34 cellular contexts compared by ENCODE assay signal in the genomic region with DNA sequence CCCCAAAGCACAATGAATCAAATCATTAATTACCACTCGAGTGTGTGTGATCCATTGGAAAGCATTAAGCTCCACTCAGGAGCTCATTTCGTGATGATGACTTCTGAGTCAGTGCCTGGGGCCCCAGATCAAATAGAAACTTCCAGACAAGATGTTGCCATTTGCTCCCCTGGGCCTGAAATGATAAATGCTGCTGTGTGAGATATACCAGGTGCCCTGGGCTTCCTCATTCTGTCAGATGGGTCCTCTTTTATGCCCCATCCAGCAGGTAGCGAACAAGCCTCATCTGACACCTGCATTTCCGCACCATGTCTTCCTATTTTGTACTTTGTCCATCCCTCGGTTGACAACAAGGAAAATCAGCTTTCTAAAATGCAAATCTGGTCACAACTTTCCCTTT.
"Had no signal": no experiment of that assay in that cellular context is flagged by ENCODE, and none has a peak within 500 bp of the region (broad histone marks: within the 10 kb centered on the region; RNA-seq: fewer than 3 reads in every experiment).

No MANE protein-coding gene starts in this region.

- H3K36me3 Mint-ChIP-seq: activated naive CD4-positive, alpha-beta T cell treated with anti-CD3 and anti-CD28 coated beads, Interleukin-2, amount 50 U/mL, for 72 hours; activated naive CD8-positive, alpha-beta T cell treated with anti-CD3 and anti-CD28 coated beads for 36 hours had no signal

- DNase-seq: activated B cell treated with CpG ODN at 0.5 μM for 24 hours; activated CD4-positive, alpha-beta memory T cell treated with anti-CD3 and anti-CD28 coated beads, Interleukin-2, amount 10 ng/mL, durations not matched to agents 7 days and 5 days; activated CD4-positive, alpha-beta T cell treated with anti-CD3 and anti-CD28 coated beads for 4 hours; activated CD4-positive, alpha-beta T cell treated with anti-CD3 and anti-CD28 coated beads, Interleukin-2, amount 10 ng/mL, durations not matched to agents 24 days and 14 days; activated CD4-positive, alpha-beta T cell treated with anti-CD3 and anti-CD28 coated beads, Interleukin-2, amount 50 U/mL, for 1 hour; activated CD4-positive, alpha-beta T cell treated with anti-CD3 and anti-CD28 coated beads, Interleukin-2, amount 50 U/mL, for 4 hours; activated CD4-positive, CD25-positive, alpha-beta regulatory T cell treated with anti-CD3 and anti-CD28 coated beads, Interleukin-2, amount 50 U/mL, for 72 hours; activated CD8-positive, alpha-beta memory T cell treated with anti-CD3 and anti-CD28 coated beads, Interleukin-2, amount 50 U/mL, for 4 hours; activated effector memory CD4-positive, alpha-beta T cell treated with anti-CD3 and anti-CD28 coated beads, Interleukin-2, amount 50 U/mL, for 16 hours; activated gamma-delta T cell treated with Interleukin-2 at 50 U/mL for 16 hours; activated naive CD4-positive, alpha-beta T cell; activated naive CD4-positive, alpha-beta T cell treated with anti-CD3 and anti-CD28 coated beads for 36 hours; activated naive CD4-positive, alpha-beta T cell treated with anti-CD3 and anti-CD28 coated beads, Interleukin-2, amount 50 U/mL, for 16 hours; activated naive CD8-positive, alpha-beta T cell treated with anti-CD3 and anti-CD28 coated beads for 36 hours; activated T-cell treated with anti-CD3 and anti-CD28 coated beads for 4 hours; activated T-cell treated with anti-CD3 and anti-CD28 coated beads, Interleukin-2, amount 50 U/mL, for 1 hour; activated T-cell treated with anti-CD3 and anti-CD28 coated beads, Interleukin-2, amount 50 U/mL, for 4 hours; activated T-cell treated with anti-CD3 and anti-CD28 coated beads, Interleukin-2, amount 50 U/mL, for 72 hours; adrenal gland; amniotic stem cell; aorta; body of pancreas; brain microvascular endothelial cell; central memory CD4-positive, alpha-beta T cell; T-helper 1 cell; T-helper 2 cell; T-helper 9 cell had no signal

- H3K27me3 Mint-ChIP-seq: activated B cell treated with CpG ODN at 0.5 μM for 24 hours; activated CD4-positive, alpha-beta memory T cell treated with anti-CD3 and anti-CD28 coated beads, Interleukin-2, amount 10 ng/mL, durations not matched to agents 7 days and 5 days; activated naive CD8-positive, alpha-beta T cell treated with anti-CD3 and anti-CD28 coated beads for 36 hours had no signal

- H3K27ac Mint-ChIP-seq: activated B cell treated with CpG ODN at 0.5 μM for 24 hours; activated CD4-positive, alpha-beta memory T cell treated with anti-CD3 and anti-CD28 coated beads, Interleukin-2, amount 10 ng/mL, durations not matched to agents 7 days and 5 days; activated CD4-positive, alpha-beta T cell treated with anti-CD3 and anti-CD28 coated beads, Interleukin-2, amount 10 ng/mL, durations not matched to agents 24 days and 14 days; activated naive CD4-positive, alpha-beta T cell treated with anti-CD3 and anti-CD28 coated beads for 36 hours; activated naive CD4-positive, alpha-beta T cell treated with anti-CD3 and anti-CD28 coated beads, Interleukin-2, amount 50 U/mL, for 72 hours; activated naive CD8-positive, alpha-beta T cell treated with anti-CD3 and anti-CD28 coated beads for 36 hours; activated T-cell treated with anti-CD3 and anti-CD28 coated beads, Interleukin-2, amount 50 U/mL, for 72 hours; activated T-helper 1 cell treated with anti-CD3 and anti-CD28 coated beads, Interleukin-12 subunit alpha, Interleukin-12 subunit beta, Interleukin-2, Interleukin-4 antibody, amounts not matched to agents 30 ng/mL and 10 ng/mL and 1 ng/mL, durations not matched to agents 14 hours and 24 hours and 36 hours; activated T-helper 17 cell treated with anti-CD3 and anti-CD28 coated beads, Interleukin-2, amount 50 U/mL, for 72 hours; T-helper 1 cell treated with Interleukin-12 subunit alpha and Interleukin-12 subunit beta and Interleukin-4 antibody, amounts not matched to agents 30 μg/mL and 1 μg/mL, for 36 hours; T-helper 2 cell treated with Interferon-gamma antibody and Interleukin-4, amounts not matched to agents 5 μg/mL and 100 μg/mL, for 36 hours had no signal

- H3K4me1 ChIP-seq: adrenal gland, breast epithelium had no signal

- ATAC-seq: activated naive CD4-positive, alpha-beta T cell treated with anti-CD3 and anti-CD28 coated beads, Interleukin-2, amount 50 U/mL, for 72 hours; activated T-cell treated with anti-CD3 and anti-CD28 coated beads, Interleukin-2, amount 50 U/mL, for 4 hours; activated T-cell treated with anti-CD3 and anti-CD28 coated beads, Interleukin-2, amount 50 U/mL, for 72 hours; activated T-helper 17 cell treated with anti-CD3 and anti-CD28 coated beads, Interleukin-2, amount 50 U/mL, for 72 hours; body of pancreas had no signal

- H3K27ac ChIP-seq: adrenal gland, body of pancreas, brain microvascular endothelial cell, breast epithelium, VCaP had no signal

- H3K9me3 Mint-ChIP-seq: activated B cell treated with CpG ODN at 0.5 μM for 24 hours; activated CD4-positive, alpha-beta T cell treated with anti-CD3 and anti-CD28 coated beads, Interleukin-2, amount 10 ng/mL, durations not matched to agents 24 days and 14 days; activated naive CD4-positive, alpha-beta T cell treated with anti-CD3 and anti-CD28 coated beads for 36 hours; activated naive CD4-positive, alpha-beta T cell treated with anti-CD3 and anti-CD28 coated beads, Interleukin-2, amount 50 U/mL, for 72 hours; activated naive CD8-positive, alpha-beta T cell treated with anti-CD3 and anti-CD28 coated beads for 36 hours; activated T-cell treated with anti-CD3 and anti-CD28 coated beads, Interleukin-2, amount 50 U/mL, for 4 hours; activated T-cell treated with anti-CD3 and anti-CD28 coated beads, Interleukin-2, amount 50 U/mL, for 72 hours; activated T-helper 1 cell treated with anti-CD3 and anti-CD28 coated beads, Interleukin-12 subunit alpha, Interleukin-12 subunit beta, Interleukin-2, Interleukin-4 antibody, amounts not matched to agents 30 ng/mL and 10 ng/mL and 1 ng/mL, durations not matched to agents 14 hours and 24 hours and 36 hours; activated T-helper 17 cell treated with anti-CD3 and anti-CD28 coated beads, Interleukin-2, amount 50 U/mL, for 72 hours; T-helper 1 cell treated with Interleukin-12 subunit alpha and Interleukin-12 subunit beta and Interleukin-4 antibody, amounts not matched to agents 30 μg/mL and 1 μg/mL, for 36 hours; T-helper 2 cell treated with Interferon-gamma antibody and Interleukin-4, amounts not matched to agents 5 μg/mL and 100 μg/mL, for 36 hours had no signal

- H3K36me3 ChIP-seq: adrenal gland, brain microvascular endothelial cell, breast epithelium had no signal

- H3K9me3 ChIP-seq: adrenal gland, body of pancreas, breast epithelium had no signal

- H3K4me3 ChIP-seq: adrenal gland, body of pancreas, breast epithelium had no signal

- H3K27me3 ChIP-seq: adrenal gland, body of pancreas, brain microvascular endothelial cell, breast epithelium had no signal

- H3K4me3 Mint-ChIP-seq: activated B cell treated with CpG ODN at 0.5 μM for 24 hours; activated CD4-positive, alpha-beta memory T cell treated with anti-CD3 and anti-CD28 coated beads, Interleukin-2, amount 10 ng/mL, durations not matched to agents 7 days and 5 days; activated CD4-positive, alpha-beta T cell treated with anti-CD3 and anti-CD28 coated beads, Interleukin-2, amount 10 ng/mL, durations not matched to agents 24 days and 14 days; activated naive CD4-positive, alpha-beta T cell treated with anti-CD3 and anti-CD28 coated beads for 36 hours; activated naive CD8-positive, alpha-beta T cell treated with anti-CD3 and anti-CD28 coated beads for 36 hours; activated T-cell treated with anti-CD3 and anti-CD28 coated beads, Interleukin-2, amount 50 U/mL, for 4 hours; activated T-cell treated with anti-CD3 and anti-CD28 coated beads, Interleukin-2, amount 50 U/mL, for 72 hours; activated T-helper 1 cell treated with anti-CD3 and anti-CD28 coated beads, Interleukin-12 subunit alpha, Interleukin-12 subunit beta, Interleukin-2, Interleukin-4 antibody, amounts not matched to agents 30 ng/mL and 10 ng/mL and 1 ng/mL, durations not matched to agents 14 hours and 24 hours and 36 hours; activated T-helper 17 cell treated with anti-CD3 and anti-CD28 coated beads, Interleukin-2, amount 50 U/mL, for 72 hours; T-helper 1 cell treated with Interleukin-12 subunit alpha and Interleukin-12 subunit beta and Interleukin-4 antibody, amounts not matched to agents 30 μg/mL and 1 μg/mL, for 36 hours; T-helper 2 cell treated with Interferon-gamma antibody and Interleukin-4, amounts not matched to agents 5 μg/mL and 100 μg/mL, for 36 hours had no signal

- H3K4me1 Mint-ChIP-seq: activated B cell treated with CpG ODN at 0.5 μM for 24 hours; activated CD4-positive, alpha-beta memory T cell treated with anti-CD3 and anti-CD28 coated beads, Interleukin-2, amount 10 ng/mL, durations not matched to agents 7 days and 5 days; activated CD4-positive, alpha-beta T cell treated with anti-CD3 and anti-CD28 coated beads, Interleukin-2, amount 10 ng/mL, durations not matched to agents 24 days and 14 days; activated naive CD8-positive, alpha-beta T cell treated with anti-CD3 and anti-CD28 coated beads for 36 hours; activated T-helper 17 cell treated with anti-CD3 and anti-CD28 coated beads, Interleukin-2, amount 50 U/mL, for 72 hours had no signal
